28 cellular contexts compared by ENCODE assay signal in genomic region chr10:122419016-122419415, GRCh38. TPM values are rescaled to one million over a fixed set of nuclear protein-coding genes. Genes with fewer than 3 reads are reported as not detected.
DNase-seq lines count a peak whose midpoint lies in the region; ATAC-seq and TF ChIP-seq lines count a peak whose summit lies in the region.
"Had no signal": no experiment of that assay in that cellular context is flagged by ENCODE, and none has a peak within 500 bp of the region (broad histone marks: within the 10 kb centered on the region; RNA-seq: fewer than 3 reads in every experiment).

No MANE protein-coding gene starts in this region.

- no peaks in the 10 kb centered on the region for H3K27me3 ChIP-seq in CD8-positive, alpha-beta memory T cell (ENCODE audit: insufficient read depth, low read length, poor library complexity, severe bottlenecking)
- H3K27me3 ChIP-seq in RWPE2 (ENCODE audit: insufficient read depth, poor library complexity, severe bottlenecking) (no peaks in the 10 kb centered on the region), fibroblast of lung (ENCODE audit: control insufficient read depth, insufficient read depth, low read length) (no peaks in the 10 kb centered on the region), sigmoid colon (no peaks in the 10 kb centered on the region)
- H3K27me3 ChIP-seq: adrenal gland, brain microvascular endothelial cell, ovary had no signal

- peaks cover 91% of the 10 kb centered on the region for H3K4me1 ChIP-seq in CD8-positive, alpha-beta memory T cell (ENCODE audit: insufficient read depth, low read length)
- peaks cover 25% of the 10 kb centered on the region for H3K4me1 ChIP-seq in RWPE2 (ENCODE audit: insufficient read depth, poor library complexity, severe bottlenecking)
- peaks cover 9% of the 10 kb centered on the region for H3K4me1 ChIP-seq in fibroblast of lung (ENCODE audit: control insufficient read depth, extremely low read depth, insufficient read depth, low read length)
- peaks cover 0 to 63% (median 41%) of the 10 kb centered on the region in 4 donors for H3K4me1 ChIP-seq in sigmoid colon

- intact Hi-C loops in sigmoid colon (cut with DNase I): loop anchor here (5.0 kb wide), 1 partner anchor 42 kb away; no protein-coding TSS in a partner anchor

- POLR2A ChIA-PET in CD8-positive, alpha-beta memory T cell (lab: Charles Lee): interaction anchor here (1.0 to 2.2 kb wide), 2 partner anchors 42 to 45 kb away, joined by 3 to 12 read pairs; partner anchors contain the start of gene PLEKHA1

- H3K36me3 Mint-ChIP-seq in CD8-positive, alpha-beta memory T cell: peaks cover 11 to 58% (median 18%) of the 10 kb centered on the region in 3 donors
- peaks cover 24% of the 10 kb centered on the region for H3K36me3 Mint-ChIP-seq in type B pancreatic cell

- H3K4me1 Mint-ChIP-seq in CD8-positive, alpha-beta memory T cell: peaks cover 86 to 96% (median 94%) of the 10 kb centered on the region in 3 donors
- peaks cover 6% of the 10 kb centered on the region for H3K4me1 Mint-ChIP-seq in type B pancreatic cell (ENCODE audit: unreplicated experiment)
- H3K4me1 Mint-ChIP-seq: nephron progenitor cell had no signal

- H3K9me3 ChIP-seq in CD8-positive, alpha-beta memory T cell (ENCODE audit: low read length): no peaks in the 10 kb centered on the region
- H3K9me3 ChIP-seq in RWPE2 (ENCODE audit: severe bottlenecking) (no peaks in the 10 kb centered on the region), fibroblast of lung (ENCODE audit: control insufficient read depth, insufficient read depth, low read depth, low read length) (no peaks in the 10 kb centered on the region), sigmoid colon (no peaks in the 10 kb centered on the region)
- H3K9me3 ChIP-seq: adrenal gland, ovary had no signal

- no peaks in the 10 kb centered on the region for H3K9me3 Mint-ChIP-seq in CD8-positive, alpha-beta memory T cell
- no peaks in the 10 kb centered on the region for H3K9me3 Mint-ChIP-seq in type B pancreatic cell
- H3K9me3 Mint-ChIP-seq: activated T-cell treated with anti-CD3 and anti-CD28 coated beads, Interleukin-2, amount 50 U/mL, for 24 hours; nephron progenitor cell had no signal

- TF ChIP-seq CTCF in RWPE2 (IDR thresholded peaks at IDR 0.05; ENCODE audit: poor library complexity, severe bottlenecking): no peak
- no peak for TF ChIP-seq CTCF in fibroblast of lung (conservative IDR thresholded peaks at IDR 0.05 in 1 of 2, IDR thresholded peaks at IDR 0.05 in 1 of 2; ENCODE audit: low read depth in 1 of 2, low read length in 2 of 2)
- no peak for TF ChIP-seq CTCF in sigmoid colon (IDR thresholded peaks at IDR 0.05)
- TF ChIP-seq CTCF in type B pancreatic cell (conservative IDR thresholded peaks at IDR 0.05): no peak

- CTCF ChIA-PET in CD8-positive, alpha-beta memory T cell (lab: Charles Lee): interaction anchor here (1.6 kb wide), 2 partner anchors 14 to 28 kb away, joined by 3 to 6 read pairs; no protein-coding TSS in a partner anchor

- H3K79me2 ChIP-seq in fibroblast of lung (ENCODE audit: control insufficient read depth, insufficient read depth, low read length): no peaks in the 10 kb centered on the region

- no peak overlapping the region for H3K27ac ChIP-seq in CD8-positive, alpha-beta memory T cell (ENCODE audit: low read depth, low read length)
- peak overlapping the region; percentile 86 for H3K27ac ChIP-seq in RWPE2 (ENCODE audit: poor library complexity, severe bottlenecking)
- no peak overlapping the region for H3K27ac ChIP-seq in fibroblast of lung (ENCODE audit: insufficient read depth, low read length)
- peak overlapping the region in 3 of 4 donors; percentile 60 to 77 (median 68) for H3K27ac ChIP-seq in sigmoid colon
- H3K27ac ChIP-seq: adrenal gland, brain microvascular endothelial cell, ovary had no signal

- no peak for TF ChIP-seq POLR2A in sigmoid colon (IDR thresholded peaks at IDR 0.05)

- H2AFZ ChIP-seq in fibroblast of lung (ENCODE audit: low read length): no peak overlapping the region

- H3K9ac ChIP-seq in fibroblast of lung (ENCODE audit: insufficient read depth, low read length): no peak overlapping the region

- H3K27me3 Mint-ChIP-seq in CD8-positive, alpha-beta memory T cell: no peaks in the 10 kb centered on the region
- H3K27me3 Mint-ChIP-seq in type B pancreatic cell: no peaks in the 10 kb centered on the region
- H3K27me3 Mint-ChIP-seq: activated CD4-positive, alpha-beta T cell treated with anti-CD3 and anti-CD28 coated beads, Interleukin-2, amount 10 ng/mL, durations not matched to agents 7 days and 5 days; activated T-cell treated with anti-CD3 and anti-CD28 coated beads, Interleukin-2, amount 50 U/mL, for 24 hours had no signal

- no peak overlapping the region for H3K4me3 ChIP-seq in CD8-positive, alpha-beta memory T cell (ENCODE audit: low read length)
- no peak overlapping the region for H3K4me3 ChIP-seq in RWPE2 (ENCODE audit: severe bottlenecking)
- H3K4me3 ChIP-seq in fibroblast of lung (replicated peaks in 1 of 4; ENCODE audit: control extremely low read depth in 1 of 4, insufficient read depth in 1 of 4, low read depth in 3 of 4, low read length in 4 of 4): no peak overlapping the region
- H3K4me3 ChIP-seq in sigmoid colon: no peak overlapping the region
- H3K4me3 ChIP-seq: adrenal gland, ovary had no signal

- H3K36me3 ChIP-seq in CD8-positive, alpha-beta memory T cell (ENCODE audit: insufficient read depth, low read length): no peaks in the 10 kb centered on the region
- H3K36me3 ChIP-seq in RWPE2 (ENCODE audit: low read depth) (peaks cover 65% of the 10 kb centered on the region), fibroblast of lung (ENCODE audit: control insufficient read depth, insufficient read depth, low read length) (no peaks in the 10 kb centered on the region), sigmoid colon (peaks cover 0 to 29% (median 3%) of the 10 kb centered on the region in 4 donors)
- H3K36me3 ChIP-seq: ovary had no signal

- no peak overlapping the region for H3K4me3 Mint-ChIP-seq in CD8-positive, alpha-beta memory T cell
- H3K4me3 Mint-ChIP-seq in type B pancreatic cell: no peak overlapping the region
- H3K4me3 Mint-ChIP-seq: activated CD4-positive, alpha-beta T cell treated with anti-CD3 and anti-CD28 coated beads, Interleukin-2, amount 10 ng/mL, durations not matched to agents 7 days and 5 days; activated T-cell treated with anti-CD3 and anti-CD28 coated beads, Interleukin-2, amount 50 U/mL, for 24 hours; nephron progenitor cell had no signal

- H4K20me1 ChIP-seq in fibroblast of lung (ENCODE audit: control insufficient read depth, extremely low read depth, insufficient read depth, low read length): no peaks in the 10 kb centered on the region

- H3K27ac Mint-ChIP-seq in CD8-positive, alpha-beta memory T cell: peak overlapping the region in 5 of 8 donors; percentile 27 to 66 (median 51)
- no peak overlapping the region for H3K27ac Mint-ChIP-seq in type B pancreatic cell
- H3K27ac Mint-ChIP-seq: activated CD4-positive, alpha-beta T cell treated with anti-CD3 and anti-CD28 coated beads, Interleukin-2, amount 10 ng/mL, durations not matched to agents 7 days and 5 days; activated T-cell treated with anti-CD3 and anti-CD28 coated beads, Interleukin-2, amount 50 U/mL, for 24 hours; nephron progenitor cell had no signal

- ATAC-seq in RWPE2 (ENCODE audit: low read depth) (no peak), HG02678 (IDR thresholded peaks at IDR 0.05; ENCODE audit: unreplicated experiment) (no peak)
- ATAC-seq: HepG2, PC-3 had no signal

- peak overlapping the region; percentile 27 for H3K4me2 ChIP-seq in fibroblast of lung (ENCODE audit: extremely low read depth, insufficient read depth, low read length)

- WGBS in sigmoid colon, 2 donors: 83 to 87% methylated on average over 1 of the region's 1 CpG

- no peak for DNase-seq in CD8-positive, alpha-beta memory T cell
- DNase-seq in RWPE2 (ENCODE audit: low spot score): no peak
- DNase-seq in fibroblast of lung (ENCODE audit: low read depth in 2 of 2): no peak
- DNase-seq in sigmoid colon: no peak
- DNase-seq in NCI-H524 (lab: John Stamatoyannopoulos, UW): no peak
- DNase-seq in type B pancreatic cell (ENCODE audit: extremely low spot score, unreplicated experiment): no peak
- DNase-seq: activated CD4-positive, alpha-beta T cell treated with anti-CD3 and anti-CD28 coated beads, Interleukin-2, amount 10 ng/mL, durations not matched to agents 7 days and 5 days; activated gamma-delta T cell treated with Interleukin-2 at 50 U/mL for 16 hours; activated T-cell treated with anti-CD3 and anti-CD28 coated beads, Interleukin-2, amount 50 U/mL, for 24 hours; adrenal gland; brain microvascular endothelial cell; effector CD4-positive, alpha-beta T cell; left ventricle myocardium superior; midbrain; NCI-H146; NCI-H510A; nephron progenitor cell; ovary; PC-3; retina; Right ventricle myocardium superior; stimulated activated CD4-positive, alpha-beta T cell treated with anti-CD3 and anti-CD28 coated beads, Interleukin-2, amount 100 ng/mL, for 24 hours; T1000 had no signal

- TF ChIP-seq EP300 in sigmoid colon (IDR thresholded peaks at IDR 0.05): no peak

RNA-seq across cellular contexts. Expression of gene ARMS2, which starts 35.4 kb away (rescaled TPM):
- total RNA-seq in CD8-positive, alpha-beta memory T cell: not detected
- polyA plus RNA-seq in CD8-positive, alpha-beta memory T cell: not detected
- total RNA-seq in fibroblast of lung: not detected in 2 replicates
- not detected in 2 replicates for polyA plus RNA-seq in fibroblast of lung
- polyA plus RNA-seq in fibroblast of lung (2012): not detected in 2 replicates
- not detected in 2 replicates for polyA minus RNA-seq in fibroblast of lung (ENCODE audit: low replicate concordance)
- total RNA-seq in sigmoid colon: 1 to 10 TPM in 1 of 4 donors, not detected in 3; 1.1 TPM
- not detected for polyA plus RNA-seq in sigmoid colon
- total RNA-seq in type B pancreatic cell (ENCODE audit: low replicate concordance): not detected in 2 replicates
- total RNA-seq: activated CD4-positive, alpha-beta T cell treated with anti-CD3 and anti-CD28 coated beads, Interleukin-2, amount 10 ng/mL, durations not matched to agents 7 days and 5 days; adrenal gland; epithelial cell of proximal tubule; H4; HepG2; left ventricle myocardium superior; LHCN-M2; ovary; PC-3; Right ventricle myocardium superior had no signal
- polyA plus RNA-seq: HepG2, ovary had no signal

RNA-seq across cellular contexts. Expression of gene HTRA1, which starts 42.3 kb away (rescaled TPM):
- under 1 TPM in 1 of 2 experiments, not detected in 1; 0.13 TPM for total RNA-seq in CD8-positive, alpha-beta memory T cell
- polyA plus RNA-seq in CD8-positive, alpha-beta memory T cell: 0.56 TPM
- total RNA-seq in fibroblast of lung (109 and 198 TPM in 2 replicates), sigmoid colon (100 to 1,000 TPM; 119 to 162 (median 127) TPM), type B pancreatic cell (ENCODE audit: low replicate concordance) (12.9 and 32.6 TPM in 2 replicates)
- polyA plus RNA-seq in fibroblast of lung (178 and 216 TPM in 2 replicates), sigmoid colon (10 to 100 TPM; 22.7 to 43.8 (median 36.0) TPM)
- 143 and 170 TPM in 2 replicates for polyA plus RNA-seq in fibroblast of lung (2012)
- polyA minus RNA-seq in fibroblast of lung (ENCODE audit: low replicate concordance): 24.3 and 53.8 TPM in 2 replicates
- total RNA-seq: activated CD4-positive, alpha-beta T cell treated with anti-CD3 and anti-CD28 coated beads, Interleukin-2, amount 10 ng/mL, durations not matched to agents 7 days and 5 days had no signal

RNA-seq across cellular contexts. Expression of gene PLEKHA1, which starts 44.5 kb away (rescaled TPM):
- 10 to 100 TPM; 14.5 to 16.8 TPM for total RNA-seq in CD8-positive, alpha-beta memory T cell
- polyA plus RNA-seq in CD8-positive, alpha-beta memory T cell: 101 TPM
- total RNA-seq in fibroblast of lung (9.5 and 14.4 TPM in 2 replicates), sigmoid colon (10 to 100 TPM; 34.1 to 53.2 (median 50.4) TPM), type B pancreatic cell (ENCODE audit: low replicate concordance) (38.2 and 55.1 TPM in 2 replicates)
- polyA plus RNA-seq in fibroblast of lung (19.6 and 37.9 TPM in 2 replicates), sigmoid colon (10 to 100 TPM; 20.9 to 38.4 (median 22.8) TPM)
- polyA plus RNA-seq in fibroblast of lung (2012): 9.8 and 17.6 TPM in 2 replicates
- 2.0 and 6.7 TPM in 2 replicates for polyA minus RNA-seq in fibroblast of lung (ENCODE audit: low replicate concordance)

Comparison
In these comparisons a context has a peak if more than half of its experiments do, and no peak if none do; other contexts are left out.
1. H3K27ac ChIP-seq: peak in RWPE2 (single experiment) and sigmoid colon (3 of 4); none in CD8-positive, alpha-beta memory T cell (single experiment) and fibroblast of lung (single experiment).
2. RNA of gene HTRA1, which starts 42.3 kb away (total RNA-seq): 119 to 162 TPM in sigmoid colon, 109 to 198 TPM in fibroblast of lung and 12.9 to 32.6 TPM in type B pancreatic cell; 0.13 TPM in CD8-positive, alpha-beta memory T cell; every median in the first group is over 10 times any median in the second.